8 cellular contexts compared by ENCODE assay signal in genomic region chr6:111804627-111805235, GRCh38.
DNase-seq lines count a peak whose midpoint lies in the region; ATAC-seq lines count a peak whose summit lies in the region.

No MANE protein-coding gene starts in this region.

- in situ Hi-C loops in GM23248 (cut with MboI), result no loop called here

- POLR2A ChIA-PET in activated naive CD8-positive, alpha-beta T cell treated with anti-CD3 and anti-CD28 coated beads, Interleukin-2, amount 10 ng/mL, durations not matched to agents 7 days and 5 days (lab: Charles Lee), result interaction anchor here (1.0 to 2.3 kb wide), 5 partner anchors 11 to 188 kb away, joined by 3 to 6 read pairs (median 5); no protein-coding TSS in a partner anchor

- peak overlapping the region; percentile 67 for H3K27ac ChIP-seq in GM23248
- H3K27ac ChIP-seq in layer of hippocampus (ENCODE audit: low read depth, low read length), result peak overlapping the region; percentile 30

- DNase-seq in GM03348 (ENCODE audit: low spot score), result peak; percentile 39
- DNase-seq in GM23248, result peak; percentile 87
- DNase-seq in OCI-M1 (lab: John Stamatoyannopoulos, UW), result peak; percentile 96
- DNase-seq in activated naive CD8-positive, alpha-beta T cell treated with anti-CD3 and anti-CD28 coated beads, Interleukin-2, amount 10 ng/mL, durations not matched to agents 7 days and 5 days, result peak; percentile 65
- peak; percentile 41 to 45 for DNase-seq in stimulated activated CD8-positive, alpha-beta memory T cell treated with anti-CD3 and anti-CD28 coated beads, Interleukin-7, amount 100 ng/mL, for 1 hour (ENCODE audit: low read depth in 2 of 2)
- no peak for DNase-seq in cortex of kidney (lab: John Stamatoyannopoulos, UW)
- no peak for DNase-seq in NCI-H2171 treated with DMSO at 0.1 percent for 48 hours (lab: John Stamatoyannopoulos, UW)

- peaks cover 64% of the 10 kb centered on the region for H3K4me1 Mint-ChIP-seq in activated naive CD8-positive, alpha-beta T cell treated with anti-CD3 and anti-CD28 coated beads, Interleukin-2, amount 10 ng/mL, durations not matched to agents 7 days and 5 days

- 0 out of 2 replicates have a peak, but pooled peaks cover 3% of the 10 kb centered on the region for H3K36me3 ChIP-seq in GM23248 (ENCODE audit: low read depth)

- peaks cover 97% of the 10 kb centered on the region for H3K79me2 ChIP-seq in GM23248 (ENCODE audit: insufficient read depth)

- no peaks in the 10 kb centered on the region for H3K9me3 Mint-ChIP-seq in activated naive CD8-positive, alpha-beta T cell treated with anti-CD3 and anti-CD28 coated beads, Interleukin-2, amount 10 ng/mL, durations not matched to agents 7 days and 5 days

- no peak overlapping the region for H2AFZ ChIP-seq in GM23248

- peak overlapping the region; percentile 21; the same call in 1 of the 2 replicates for H3K9ac ChIP-seq in GM23248

- H3K27me3 ChIP-seq in GM23248 (replicated peaks; ENCODE audit: insufficient read depth) (no peaks in the 10 kb centered on the region), layer of hippocampus (ENCODE audit: control insufficient read depth, insufficient read depth, low read length) (no peaks in the 10 kb centered on the region)

- peaks cover 50% of the 10 kb centered on the region for H3K4me1 ChIP-seq in GM23248 (ENCODE audit: insufficient read depth)

- 54 to 55% methylated on average over 8 of the region's 8 CpGs for WGBS in GM23248 (ENCODE audit: low coverage in 1 of 2, low lambda C conversion rate in 2 of 2, missing lambda C conversion rate in 2 of 2), 2 experiments

- no peaks in the 10 kb centered on the region for H4K20me1 ChIP-seq in GM23248 (ENCODE audit: insufficient read depth)

- H3K9me2 ChIP-seq in GM23248 (ENCODE audit: insufficient read depth), result no peaks in the 10 kb centered on the region

- H3F3A ChIP-seq in GM23248 (ENCODE audit: insufficient read depth), result peaks cover 33% of the 10 kb centered on the region

- peak; percentile 81 for ATAC-seq in activated naive CD8-positive, alpha-beta T cell treated with anti-CD3 and anti-CD28 coated beads, Interleukin-2, amount 10 ng/mL, durations not matched to agents 7 days and 5 days (ENCODE audit: low read depth)

- H3K27ac Mint-ChIP-seq in activated naive CD8-positive, alpha-beta T cell treated with anti-CD3 and anti-CD28 coated beads, Interleukin-2, amount 10 ng/mL, durations not matched to agents 7 days and 5 days, result peak overlapping the region; percentile 95

- H3K4me3 ChIP-seq in GM23248, result no peak overlapping the region

- no peaks in the 10 kb centered on the region for H3K9me3 ChIP-seq in GM23248 (ENCODE audit: low read depth)

- peaks cover 32% of the 10 kb centered on the region for H3K36me3 Mint-ChIP-seq in activated naive CD8-positive, alpha-beta T cell treated with anti-CD3 and anti-CD28 coated beads, Interleukin-2, amount 10 ng/mL, durations not matched to agents 7 days and 5 days

- H3K27me3 Mint-ChIP-seq in activated naive CD8-positive, alpha-beta T cell treated with anti-CD3 and anti-CD28 coated beads, Interleukin-2, amount 10 ng/mL, durations not matched to agents 7 days and 5 days, result no peaks in the 10 kb centered on the region

- peak overlapping the region; percentile 66 for H3K4me3 Mint-ChIP-seq in activated naive CD8-positive, alpha-beta T cell treated with anti-CD3 and anti-CD28 coated beads, Interleukin-2, amount 10 ng/mL, durations not matched to agents 7 days and 5 days

- H3K4me2 ChIP-seq in GM23248 (ENCODE audit: unreplicated experiment), result no peak overlapping the region

Comparison
In these comparisons a context has a peak if more than half of its experiments do, and no peak if none do; other contexts are left out.
1. DNase-seq: peak in GM03348 (single experiment), GM23248 (single experiment), OCI-M1 (single experiment), activated naive CD8-positive, alpha-beta T cell treated with anti-CD3 and anti-CD28 coated beads, Interleukin-2, amount 10 ng/mL, durations not matched to agents 7 days and 5 days (single experiment) and stimulated activated CD8-positive, alpha-beta memory T cell treated with anti-CD3 and anti-CD28 coated beads, Interleukin-7, amount 100 ng/mL, for 1 hour (2 of 2); none in cortex of kidney (single experiment) and NCI-H2171 treated with DMSO at 0.1 percent for 48 hours (single experiment).